ENCODE assay signal across 1 cellular context in genomic region chr16:24737391-24737871, GRCh38.
TF ChIP-seq lines count a peak whose summit lies in the region.

No MANE protein-coding gene starts in this region.

TF ChIP-seq in GM23338, 12 proteins besides CTCF, POLR2A, EP300 and RAD21 (continued from another document):
- TF ChIP-seq STAT1 (IDR thresholded peaks at IDR 0.05; ENCODE audit: unreplicated experiment): no peak
- TF ChIP-seq EZH2phosphoT487 (IDR thresholded peaks at IDR 0.05; ENCODE audit: unreplicated experiment): no peak
- TF ChIP-seq ZNF331 (CRISPR knock-in tag; IDR thresholded peaks at IDR 0.05; ENCODE audit: low read depth): no peak
- TF ChIP-seq ETS1 (IDR thresholded peaks at IDR 0.05): no peak
- TF ChIP-seq REST (IDR thresholded peaks at IDR 0.05; ENCODE audit: unreplicated experiment): no peak
- TF ChIP-seq, protein P1, sequence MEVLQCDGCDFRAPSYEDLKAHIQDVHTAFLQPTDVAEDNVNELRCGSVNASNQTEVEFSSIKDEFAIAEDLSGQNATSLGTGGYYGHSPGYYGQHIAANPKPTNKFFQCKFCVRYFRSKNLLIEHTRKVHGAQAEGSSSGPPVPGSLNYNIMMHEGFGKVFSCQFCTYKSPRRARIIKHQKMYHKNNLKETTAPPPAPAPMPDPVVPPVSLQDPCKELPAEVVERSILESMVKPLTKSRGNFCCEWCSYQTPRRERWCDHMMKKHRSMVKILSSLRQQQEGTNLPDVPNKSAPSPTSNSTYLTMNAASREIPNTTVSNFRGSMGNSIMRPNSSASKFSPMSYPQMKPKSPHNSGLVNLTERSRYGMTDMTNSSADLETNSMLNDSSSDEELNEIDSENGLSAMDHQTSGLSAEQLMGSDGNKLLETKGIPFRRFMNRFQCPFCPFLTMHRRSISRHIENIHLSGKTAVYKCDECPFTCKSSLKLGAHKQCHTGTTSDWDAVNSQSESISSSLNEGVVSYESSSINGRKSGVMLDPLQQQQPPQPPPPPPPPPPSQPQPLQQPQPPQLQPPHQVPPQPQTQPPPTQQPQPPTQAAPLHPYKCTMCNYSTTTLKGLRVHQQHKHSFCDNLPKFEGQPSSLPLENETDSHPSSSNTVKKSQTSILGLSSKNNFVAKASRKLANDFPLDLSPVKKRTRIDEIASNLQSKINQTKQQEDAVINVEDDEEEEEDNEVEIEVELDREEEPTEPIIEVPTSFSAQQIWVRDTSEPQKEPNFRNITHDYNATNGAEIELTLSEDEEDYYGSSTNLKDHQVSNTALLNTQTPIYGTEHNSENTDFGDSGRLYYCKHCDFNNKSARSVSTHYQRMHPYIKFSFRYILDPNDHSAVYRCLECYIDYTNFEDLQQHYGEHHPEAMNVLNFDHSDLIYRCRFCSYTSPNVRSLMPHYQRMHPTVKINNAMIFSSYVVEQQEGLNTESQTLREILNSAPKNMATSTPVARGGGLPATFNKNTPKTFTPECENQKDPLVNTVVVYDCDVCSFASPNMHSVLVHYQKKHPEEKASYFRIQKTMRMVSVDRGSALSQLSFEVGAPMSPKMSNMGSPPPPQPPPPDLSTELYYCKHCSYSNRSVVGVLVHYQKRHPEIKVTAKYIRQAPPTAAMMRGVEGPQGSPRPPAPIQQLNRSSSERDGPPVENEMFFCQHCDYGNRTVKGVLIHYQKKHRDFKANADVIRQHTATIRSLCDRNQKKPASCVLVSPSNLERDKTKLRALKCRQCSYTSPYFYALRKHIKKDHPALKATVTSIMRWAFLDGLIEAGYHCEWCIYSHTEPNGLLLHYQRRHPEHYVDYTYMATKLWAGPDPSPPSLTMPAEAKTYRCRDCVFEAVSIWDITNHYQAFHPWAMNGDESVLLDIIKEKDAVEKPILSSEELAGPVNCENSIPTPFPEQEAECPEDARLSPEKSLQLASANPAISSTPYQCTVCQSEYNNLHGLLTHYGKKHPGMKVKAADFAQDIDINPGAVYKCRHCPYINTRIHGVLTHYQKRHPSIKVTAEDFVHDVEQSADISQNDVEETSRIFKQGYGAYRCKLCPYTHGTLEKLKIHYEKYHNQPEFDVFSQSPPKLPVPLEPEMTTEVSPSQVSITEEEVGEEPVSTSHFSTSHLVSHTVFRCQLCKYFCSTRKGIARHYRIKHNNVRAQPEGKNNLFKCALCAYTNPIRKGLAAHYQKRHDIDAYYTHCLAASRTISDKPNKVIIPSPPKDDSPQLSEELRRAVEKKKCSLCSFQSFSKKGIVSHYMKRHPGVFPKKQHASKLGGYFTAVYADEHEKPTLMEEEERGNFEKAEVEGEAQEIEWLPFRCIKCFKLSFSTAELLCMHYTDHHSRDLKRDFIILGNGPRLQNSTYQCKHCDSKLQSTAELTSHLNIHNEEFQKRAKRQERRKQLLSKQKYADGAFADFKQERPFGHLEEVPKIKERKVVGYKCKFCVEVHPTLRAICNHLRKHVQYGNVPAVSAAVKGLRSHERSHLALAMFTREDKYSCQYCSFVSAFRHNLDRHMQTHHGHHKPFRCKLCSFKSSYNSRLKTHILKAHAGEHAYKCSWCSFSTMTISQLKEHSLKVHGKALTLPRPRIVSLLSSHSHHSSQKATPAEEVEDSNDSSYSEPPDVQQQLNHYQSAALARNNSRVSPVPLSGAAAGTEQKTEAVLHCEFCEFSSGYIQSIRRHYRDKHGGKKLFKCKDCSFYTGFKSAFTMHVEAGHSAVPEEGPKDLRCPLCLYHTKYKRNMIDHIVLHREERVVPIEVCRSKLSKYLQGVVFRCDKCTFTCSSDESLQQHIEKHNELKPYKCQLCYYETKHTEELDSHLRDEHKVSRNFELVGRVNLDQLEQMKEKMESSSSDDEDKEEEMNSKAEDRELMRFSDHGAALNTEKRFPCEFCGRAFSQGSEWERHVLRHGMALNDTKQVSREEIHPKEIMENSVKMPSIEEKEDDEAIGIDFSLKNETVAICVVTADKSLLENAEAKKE (CRISPR knock-in tag; IDR thresholded peaks at IDR 0.05): no peak
- no peak for TF ChIP-seq POLR2AphosphoS5 (IDR thresholded peaks at IDR 0.05; ENCODE audit: low read depth)
